Comparison of ENCODE assay signal across 19 cellular contexts in the genomic region with DNA sequence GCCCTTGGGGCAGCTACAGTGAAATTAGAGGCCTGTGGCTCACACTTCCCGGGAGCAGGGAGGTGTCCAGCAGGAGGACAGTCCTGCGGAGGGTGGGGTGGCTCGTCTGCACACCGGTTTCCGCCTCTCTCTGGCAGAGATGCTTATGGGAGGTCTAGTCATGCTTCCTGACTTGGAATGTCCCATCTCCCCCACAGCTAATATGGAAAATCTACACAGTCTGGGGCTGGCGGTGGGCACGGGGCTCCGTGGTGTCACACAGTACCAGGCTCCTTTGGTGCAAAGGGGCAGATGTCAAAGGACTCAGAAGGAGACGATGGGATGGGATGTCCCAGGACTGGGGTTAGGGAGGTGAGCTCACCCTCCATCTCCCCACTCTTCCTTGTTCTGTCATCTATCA. TPM values are rescaled to one million over a fixed set of nuclear protein-coding genes. Genes with fewer than 3 reads are reported as not detected.
DNase-seq lines count a peak whose midpoint lies in the region; ATAC-seq, FAIRE-seq and TF ChIP-seq lines count a peak whose summit lies in the region.
"Had no signal": no experiment of that assay in that cellular context is flagged by ENCODE, and none has a peak within 500 bp of the region (broad histone marks: within the 10 kb centered on the region; RNA-seq: fewer than 3 reads in every experiment).

No MANE protein-coding gene starts in this region.

- no peaks in the 10 kb centered on the region for H3K9me3 ChIP-seq in right lobe of liver
- H3K9me3 ChIP-seq in HepG2 (ENCODE audit: low read length), result no peaks in the 10 kb centered on the region
- H3K9me3 ChIP-seq in right cardiac atrium (ENCODE audit: control insufficient read depth, low read length), result no peaks in the 10 kb centered on the region
- H3K9me3 ChIP-seq in aorta (ENCODE audit: control insufficient read depth, low read length), result no peaks in the 10 kb centered on the region
- H3K9me3 ChIP-seq: BLaER1 treated with 17β-estradiol and CSF1 and Interleukin-3, amounts not matched to agents 10 nM and 100 nM had no signal

- no peaks in the 10 kb centered on the region for H3K36me3 ChIP-seq in right lobe of liver
- no peaks in the 10 kb centered on the region for H3K36me3 ChIP-seq in HepG2 (replicated peaks in 1 of 2; ENCODE audit: control insufficient read depth in 1 of 2, insufficient read depth in 2 of 2, low read length in 2 of 2)
- no peaks in the 10 kb centered on the region for H3K36me3 ChIP-seq in aorta (ENCODE audit: control insufficient read depth in 1 of 2, insufficient read depth in 2 of 2, low read length in 1 of 2)
- H3K36me3 ChIP-seq: BLaER1 treated with 17β-estradiol and CSF1 and Interleukin-3, amounts not matched to agents 10 nM and 100 nM had no signal

- H3K4me2 ChIP-seq in HepG2 (ENCODE audit: low read depth, low read length), result no peak overlapping the region
- H3K4me2 ChIP-seq: BLaER1 treated with 17β-estradiol and CSF1 and Interleukin-3, amounts not matched to agents 10 nM and 100 nM had no signal

- no peak overlapping the region for H3K27ac ChIP-seq in right lobe of liver
- no peak overlapping the region for H3K27ac ChIP-seq in HepG2 (ENCODE audit: extremely low read length, insufficient read depth, low read length)
- H3K27ac ChIP-seq in right cardiac atrium (ENCODE audit: low read length), result no peak overlapping the region
- no peak overlapping the region for H3K27ac ChIP-seq in aorta (ENCODE audit: low read depth in 1 of 2, low read length in 2 of 2)
- H3K27ac ChIP-seq: BLaER1 treated with 17β-estradiol and CSF1 and Interleukin-3, amounts not matched to agents 10 nM and 100 nM; HL-60 had no signal

- H3K79me2 ChIP-seq in HepG2 (ENCODE audit: insufficient read depth, low read length), result no peaks in the 10 kb centered on the region

- H3K27me3 ChIP-seq in right lobe of liver (no peaks in the 10 kb centered on the region), HepG2 (ENCODE audit: control insufficient read depth in 1 of 2, insufficient read depth in 2 of 2, low read length in 2 of 2) (no peaks in the 10 kb centered on the region), right cardiac atrium (ENCODE audit: control insufficient read depth, insufficient read depth) (no peaks in the 10 kb centered on the region), aorta (ENCODE audit: control insufficient read depth in 1 of 2, insufficient read depth in 2 of 2, low read length in 1 of 2) (no peaks in the 10 kb centered on the region)
- H3K27me3 ChIP-seq: BLaER1 treated with 17β-estradiol and CSF1 and Interleukin-3, amounts not matched to agents 10 nM and 100 nM had no signal

- TF ChIP-seq POLR2A in right lobe of liver (IDR thresholded peaks at IDR 0.05), result no peak
- no peak for TF ChIP-seq POLR2A in HepG2 (IDR thresholded peaks at IDR 0.05; ENCODE audit: insufficient read depth in 1 of 2, low read depth in 2 of 2, low read length in 2 of 2)

- DNase-seq in right lobe of liver, result peak in 2 of 3 donors; percentile 7 to 41
- no peak for DNase-seq in HepG2 (ENCODE audit: low spot score)
- DNase-seq in right cardiac atrium, result peak in 2 of 3 donors; percentile 5 to 12
- peak; percentile 41 for DNase-seq in sciatic nerve (ENCODE audit: low spot score)
- peak; percentile 36 to 57 for DNase-seq in aorta
- DNase-seq in NK-92 treated with Interleukin-12 subunit alpha and Interleukin-12 subunit beta, amount 100 ng/mL, for 24 hours (lab: John Stamatoyannopoulos, UW), result no peak
- no peak for DNase-seq in RKO (ENCODE audit: low spot score)
- DNase-seq in NCI-H1436 (lab: John Stamatoyannopoulos, UW), result no peak
- DNase-seq: H7, IMR-90, NCI-H1417 treated with DMSO at 0.1 percent for 48 hours, NCI-H2029, NCI-H345, NCI-H524 treated with DMSO at 0.1 percent for 48 hours had no signal

- H2AFZ ChIP-seq in HepG2 (ENCODE audit: low read length), result no peak overlapping the region

- 95% methylated on average over 3 of the region's 9 CpGs for WGBS in right lobe of liver (ENCODE audit: insufficient coverage, low coverage, low lambda C conversion rate, missing lambda C conversion rate)
- 92% methylated on average over 6 of the region's 9 CpGs for whole genome bisulfite sequencing in HepG2 (ENCODE audit: low lambda C conversion rate)
- WGBS in right cardiac atrium, result 74% methylated on average over 9 of the region's 9 CpGs
- 95 to 96% methylated on average over 9 of the region's 9 CpGs for WGBS in aorta, 2 donors

- TF ChIP-seq RAD21 in HepG2 (CRISPR knock-in tag; IDR thresholded peaks at IDR 0.05), result no peak

- CTCF ChIA-PET in HepG2 (lab: Yijun Ruan, JAX; ENCODE audit: low intra/inter-chr PET ratio, low total read pairs), result no interaction called here

- no peak overlapping the region for H3K4me3 ChIP-seq in right lobe of liver
- H3K4me3 ChIP-seq in HepG2 (replicated peaks in 1 of 3; ENCODE audit: insufficient read depth in 1 of 3, low read depth in 2 of 3, low read length in 3 of 3), result no peak overlapping the region
- H3K4me3 ChIP-seq in right cardiac atrium (ENCODE audit: low read length), result no peak overlapping the region
- H3K4me3 ChIP-seq in aorta (ENCODE audit: low read length in 2 of 2), result no peak overlapping the region
- H3K4me3 ChIP-seq: BLaER1 treated with 17β-estradiol and CSF1 and Interleukin-3, amounts not matched to agents 10 nM and 100 nM had no signal

- no peak for FAIRE-seq in HepG2 (lab: Jason Lieb, UNC)
- FAIRE-seq: GM12891 had no signal

- ATAC-seq in right lobe of liver, result no peak
- no peak for ATAC-seq in HepG2
- no peak for ATAC-seq in right cardiac atrium
- ATAC-seq in sciatic nerve, result no peak
- no peak for ATAC-seq in aorta (ENCODE audit: low FRiP score)

- no TSS peak for BruUV-seq in HepG2 (replicated peaks; lab: Mats Ljungman, UMichigan)

- H3K9ac ChIP-seq in HepG2 (ENCODE audit: insufficient read depth, low read depth, low read length), result no peak overlapping the region
- H3K9ac ChIP-seq: BLaER1 treated with 17β-estradiol and CSF1 and Interleukin-3, amounts not matched to agents 10 nM and 100 nM had no signal

- in situ Hi-C loops in HepG2 (cut with HindIII; ENCODE audit: extremely low pct_ligation_motif_present, low pct_unique_long_range_greater_than_20kb), result no loop called here

- TF ChIP-seq EP300 in HepG2 (IDR thresholded peaks at IDR 0.05; ENCODE audit: low read depth in 2 of 2, low read length in 2 of 2) (no peak), HepG2 (CRISPR knock-in tag; IDR thresholded peaks at IDR 0.05; ENCODE audit: borderline replicate concordance) (no peak)

- POLR2A ChIA-PET in HepG2 (lab: Yijun Ruan, JAX), result no interaction called here

- intact Hi-C loops in right lobe of liver (cut with DNase I) (no loop called here), HepG2 (cut with micrococcal nuclease; ENCODE audit: unreplicated experiment) (no loop called here), right cardiac atrium (cut with DNase I) (no loop called here), sciatic nerve (cut with DNase I) (no loop called here), aorta (cut with DNase I) (no loop called here)

- H4K20me1 ChIP-seq in HepG2 (ENCODE audit: insufficient read depth, low read length), result no peaks in the 10 kb centered on the region

- H3K4me1 ChIP-seq in right lobe of liver (no peaks in the 10 kb centered on the region), HepG2 (ENCODE audit: insufficient read depth, low read length) (no peaks in the 10 kb centered on the region), right cardiac atrium (ENCODE audit: control insufficient read depth, insufficient read depth, low read length) (peaks cover 3% of the 10 kb centered on the region), aorta (ENCODE audit: control insufficient read depth in 1 of 2, insufficient read depth in 2 of 2, low read length in 2 of 2) (no peaks in the 10 kb centered on the region)

- TF ChIP-seq CTCF in right lobe of liver (IDR thresholded peaks at IDR 0.05) (no peak), HepG2 (CRISPR knock-in tag; IDR thresholded peaks at IDR 0.05) (no peak)

TF ChIP-seq in HepG2, 621 proteins besides CTCF, POLR2A, EP300 and RAD21:
- TF ChIP-seq KDM4B (CRISPR knock-in tag; IDR thresholded peaks at IDR 0.05), result no peak
- no peak for TF ChIP-seq ZNF598 (CRISPR knock-in tag; IDR thresholded peaks at IDR 0.05; ENCODE audit: borderline replicate concordance)

RNA-seq across cellular contexts. Expression of a gene that starts 44.1 kb away (rescaled TPM):
- total RNA-seq in right lobe of liver (1 to 10 TPM in 2 of 6 experiments, under 1 TPM in 4; 0.40 to 1.7 (median 0.91) TPM), HepG2 (2016; rRNA removed; fragmentation: Illumina TruSeq; extraction: Trizol) (0.22 TPM in 1 of 2 replicates, not detected in the other), right cardiac atrium (1 to 10 TPM; 2.3 to 5.3 (median 3.0) TPM), sciatic nerve (27.2 TPM), aorta (10 to 100 TPM; 16.3 to 35.3 TPM)
- 0.09 and 0.30 TPM in 2 replicates for total RNA-seq in HepG2 (2016; cell fraction: cytosol; rRNA removed; fragmentation: Illumina TruSeq; extraction: Trizol; ENCODE audit: low read depth)
- 0.04 TPM in 1 of 2 replicates, not detected in the other for total RNA-seq in HepG2 (2016; cell fraction: insoluble cytoplasmic fraction; rRNA removed; fragmentation: Illumina TruSeq; extraction: Trizol)
- 0.06 and 0.38 TPM in 2 replicates for total RNA-seq in HepG2 (2016; cell fraction: membrane; rRNA removed; fragmentation: Illumina TruSeq; extraction: Trizol)
- total RNA-seq in HepG2 (2016; cell fraction: nucleus; rRNA removed; fragmentation: Illumina TruSeq; extraction: Trizol), result 0.06 TPM in 1 of 2 replicates, not detected in the other
- polyA plus RNA-seq in HepG2 (2011; rRNA removed) (0.09 and 0.77 TPM in 2 replicates), right cardiac atrium (2.8 TPM), aorta (under 1 TPM; 0.13 to 0.15 TPM)
- 0.21 and 0.25 TPM in 2 replicates for polyA plus RNA-seq in HepG2 (2011; cell fraction: cytosol; rRNA removed)
- 0.31 and 0.33 TPM in 2 replicates for polyA plus RNA-seq in HepG2 (2011; cell fraction: nucleus; rRNA removed)
- 0.05 and 0.23 TPM in 2 replicates for polyA plus RNA-seq in HepG2 (2012)
- polyA plus RNA-seq in HepG2 (2016; cell fraction: cytosol; fragmentation: Illumina TruSeq; extraction: Trizol; ENCODE audit: low read depth), result 0.08 and 0.34 TPM in 2 replicates
- polyA plus RNA-seq in HepG2 (2016; cell fraction: insoluble cytoplasmic fraction; fragmentation: Illumina TruSeq; extraction: Trizol; ENCODE audit: low read depth), result not detected in 2 replicates
- 0.33 TPM in 1 of 2 replicates, not detected in the other for polyA plus RNA-seq in HepG2 (2016; cell fraction: membrane; fragmentation: Illumina TruSeq; extraction: Trizol; ENCODE audit: low read depth)
- polyA plus RNA-seq in HepG2 (2016; cell fraction: nucleus; fragmentation: Illumina TruSeq; extraction: Trizol; ENCODE audit: insufficient read depth, low read depth), result 0.22 and 0.36 TPM in 2 replicates
- 0.08 TPM in 1 of 2 replicates, not detected in the other for polyA minus RNA-seq in HepG2 (2011; rRNA and poly(A)+ RNA removed; ENCODE audit: low replicate concordance)
- polyA minus RNA-seq in HepG2 (2011; cell fraction: cytosol; rRNA and poly(A)+ RNA removed), result 0.40 TPM in 1 of 2 replicates, not detected in the other
- polyA minus RNA-seq in HepG2 (2011; cell fraction: nucleus; rRNA and poly(A)+ RNA removed), result 0.13 TPM in 1 of 2 replicates, not detected in the other
- total RNA-seq: HT1080, IMR-90 had no signal
- polyA plus RNA-seq: CD8-positive, alpha-beta memory T cell; IMR-90 had no signal

Comparison
In these comparisons a context has a peak if more than half of its experiments do, and no peak if none do; other contexts are left out.
1. DNase-seq: peak in right lobe of liver (2 of 3), right cardiac atrium (2 of 3), sciatic nerve (single experiment) and aorta (2 of 2); none in HepG2 (single experiment), NK-92 treated with Interleukin-12 subunit alpha and Interleukin-12 subunit beta, amount 100 ng/mL, for 24 hours (single experiment), RKO (single experiment) and NCI-H1436 (single experiment).